In the genomic region with DNA sequence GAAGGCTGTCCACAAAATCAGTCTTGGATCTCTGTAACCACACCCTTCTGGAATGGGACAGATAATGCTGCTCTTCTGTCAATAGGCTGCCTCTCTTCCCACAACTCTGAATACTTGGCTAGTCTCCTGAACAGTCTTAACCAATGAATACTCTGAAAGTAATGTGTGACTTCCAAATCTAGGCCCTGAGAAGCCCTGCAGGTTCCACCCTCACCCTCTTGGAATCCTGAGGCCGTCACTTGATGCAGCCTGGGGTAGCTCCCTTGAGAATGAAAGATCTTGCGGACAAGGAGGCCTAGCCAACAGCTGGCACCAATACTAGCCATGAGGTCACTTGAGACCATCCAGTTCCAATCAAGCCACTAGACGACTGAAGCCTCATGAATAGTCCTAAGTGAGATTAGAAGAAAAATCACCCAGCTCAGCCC, we compare ENCODE assay signal across 13 cellular contexts.
DNase-seq lines count a peak whose midpoint lies in the region; ATAC-seq, FAIRE-seq and TF ChIP-seq lines count a peak whose summit lies in the region.
"Had no signal": no experiment of that assay in that cellular context is flagged by ENCODE, and none has a peak within 500 bp of the region (broad histone marks: within the 10 kb centered on the region; RNA-seq: fewer than 3 reads in every experiment).

No MANE protein-coding gene starts in this region.

- peak; percentile 98 for FAIRE-seq in astrocyte (lab: Jason Lieb, UNC)

- TF ChIP-seq CTCF in astrocyte (IDR thresholded peaks at IDR 0.05; ENCODE audit: insufficient read depth, low read depth, low read length) (no peak), transverse colon (IDR thresholded peaks at IDR 0.05) (no peak)

- no peaks in the 10 kb centered on the region for H3K36me3 ChIP-seq in astrocyte (ENCODE audit: insufficient read depth, low read length)
- peaks cover 0 to 7% (median 3%) of the 10 kb centered on the region in 4 donors for H3K36me3 ChIP-seq in transverse colon

- no peak overlapping the region for H3K4me2 ChIP-seq in astrocyte (ENCODE audit: low read length)
- H3K4me2 ChIP-seq: BLaER1 had no signal

- TF ChIP-seq POLR2A in transverse colon (IDR thresholded peaks at IDR 0.05), result no peak

- H3K4me3 Mint-ChIP-seq in astrocyte (ENCODE audit: unreplicated experiment), result no peak overlapping the region

- peak; percentile 97 for DNase-seq in GM04503 (ENCODE audit: low read depth)
- DNase-seq in astrocyte (ENCODE audit: low read depth), result peak; percentile 63
- peak; percentile 45 for DNase-seq in left cardiac atrium
- peak; percentile 12 for DNase-seq in skeletal muscle cell (ENCODE audit: low read depth)
- DNase-seq in RPMI8226, result no peak
- no peak for DNase-seq in transverse colon
- no peak for DNase-seq in HEK293T (ENCODE audit: extremely low spot score)
- no peak for DNase-seq in activated gamma-delta T cell (lab: John Stamatoyannopoulos, UW)
- DNase-seq: activated CD4-positive, alpha-beta T cell treated with anti-CD3 and anti-CD28 coated beads for 4 hours; effector memory CD4-positive, alpha-beta T cell; posterior cingulate gyrus; stimulated activated CD4-positive, alpha-beta T cell treated with anti-CD3 and anti-CD28 coated beads, Interleukin-1b, Interleukin-23, amount 100 ng/mL, for 48 hours had no signal

- H3K27me3 Mint-ChIP-seq in astrocyte (ENCODE audit: low read depth, unreplicated experiment), result no peaks in the 10 kb centered on the region

- H3K9me3 ChIP-seq in astrocyte (ENCODE audit: insufficient read depth, low read depth, low read length) (no peaks in the 10 kb centered on the region), transverse colon (no peaks in the 10 kb centered on the region)
- H3K9me3 ChIP-seq: BLaER1 had no signal

- no peaks in the 10 kb centered on the region for H3K79me2 ChIP-seq in astrocyte (ENCODE audit: insufficient read depth, low read length)

- peaks cover 26% of the 10 kb centered on the region for H3K4me1 Mint-ChIP-seq in astrocyte (ENCODE audit: low read depth, unreplicated experiment)

- intact Hi-C loops in left cardiac atrium (cut with DNase I) (no loop called here), transverse colon (cut with DNase I; ENCODE audit: low total_unique reads) (no loop called here)

- in situ Hi-C loops in transverse colon (cut with MboI; ENCODE audit: low pct_ligation_motif_present in 1 of 4, low pct_unique_long_range_greater_than_20kb in 1 of 4, low sequenced_read_pairs in 3 of 4), result loop anchor here in 2 of 4 donors (25.0 kb wide), 2 partner anchors 1032 to 1082 kb away; no protein-coding TSS in a partner anchor

- H3K27ac ChIP-seq in astrocyte (ENCODE audit: low read depth, low read length) (no peak overlapping the region), transverse colon (no peak overlapping the region)
- H3K27ac ChIP-seq: BLaER1 had no signal

- ATAC-seq in left cardiac atrium, result peak; percentile 80 to 87

- H3K4me3 ChIP-seq in astrocyte (ENCODE audit: insufficient read depth, low read depth, low read length) (no peak overlapping the region), skeletal muscle cell (ENCODE audit: low read depth, low read length) (no peak overlapping the region), transverse colon (no peak overlapping the region)
- H3K4me3 ChIP-seq: BLaER1 had no signal

- no peak for TF ChIP-seq EP300 in transverse colon (IDR thresholded peaks at IDR 0.05; ENCODE audit: low read depth)

- H3K27ac Mint-ChIP-seq in astrocyte (ENCODE audit: unreplicated experiment), result no peak overlapping the region

- H4K20me1 ChIP-seq in astrocyte (ENCODE audit: insufficient read depth, low read length), result no peaks in the 10 kb centered on the region
- H4K20me1 ChIP-seq: BLaER1 had no signal

- H3K27me3 ChIP-seq in astrocyte (ENCODE audit: insufficient read depth, low read length) (no peaks in the 10 kb centered on the region), transverse colon (no peaks in the 10 kb centered on the region)
- H3K27me3 ChIP-seq: BLaER1 had no signal

- no peak overlapping the region for H3K9ac ChIP-seq in astrocyte (ENCODE audit: low read length)
- H3K9ac ChIP-seq: BLaER1 had no signal

- no peak overlapping the region for H2AFZ ChIP-seq in astrocyte (ENCODE audit: low read depth, low read length)

- CTCF ChIA-PET in HEK293T (lab: Yijun Ruan, JAX), result interaction anchor here (0.5 kb wide), 1 partner anchor 117 kb away, joined by 5 read pairs; no protein-coding TSS in a partner anchor

- H3K4me1 ChIP-seq in astrocyte (ENCODE audit: insufficient read depth, low read length) (peaks cover 14% of the 10 kb centered on the region), transverse colon (peaks cover 0 to 17% (median 8%) of the 10 kb centered on the region in 4 donors)
- H3K4me1 ChIP-seq: BLaER1 had no signal

- H3K36me3 Mint-ChIP-seq in astrocyte (ENCODE audit: low read depth, unreplicated experiment), result peaks cover 2% of the 10 kb centered on the region

- POLR2A ChIA-PET in HEK293T (lab: Yijun Ruan, JAX), result no interaction called here

- H3K9me3 Mint-ChIP-seq in astrocyte (ENCODE audit: unreplicated experiment), result no peaks in the 10 kb centered on the region

- WGBS in transverse colon (ENCODE audit: low coverage in 1 of 2), 2 donors, result 66 to 76% methylated on average over 2 to 3 of the region's 3 CpGs

TF ChIP-seq in HEK293T, 16 proteins besides CTCF, POLR2A, EP300 and RAD21:
- no peak for TF ChIP-seq FOXM1 (IDR thresholded peaks at IDR 0.05; ENCODE audit: borderline replicate concordance)
- no peak for TF ChIP-seq ELF4 (IDR thresholded peaks at IDR 0.05)

Comparison
In these comparisons a context has a peak if more than half of its experiments do, and no peak if none do; other contexts are left out.
1. DNase-seq: peak in GM04503 (single experiment), astrocyte (single experiment), left cardiac atrium (single experiment) and skeletal muscle cell (single experiment); none in RPMI8226 (single experiment), transverse colon (single experiment), HEK293T (single experiment) and activated gamma-delta T cell (single experiment).